8 cellular contexts compared by ENCODE assay signal in genomic region chr1:206357962-206358361, GRCh38.
A peak's percentile ranks its signal among the peaks of the same experiment; 100 is the strongest.
DNase-seq lines count a peak whose midpoint lies in the region; ATAC-seq, FAIRE-seq and TF ChIP-seq lines count a peak whose summit lies in the region.
"Not testable (repeated sequence)": the region's sequence is repeated elsewhere in the genome, so short reads cannot be mapped to it uniquely, and the experiment has no call there.

No MANE protein-coding gene starts in this region.

- not testable (repeated sequence) for H3K9ac ChIP-seq in astrocyte (ENCODE audit: low read length)

- H3K9me2 ChIP-seq in GM23338 (ENCODE audit: insufficient read depth): not testable (repeated sequence)

- TF ChIP-seq CTCF in GM23338 (conservative IDR thresholded peaks at IDR 0.05; ENCODE audit: low read depth in 2 of 2); WERI-Rb-1 (IDR thresholded peaks at IDR 0.05; ENCODE audit: low read depth, low read length); astrocyte (IDR thresholded peaks at IDR 0.05; ENCODE audit: insufficient read depth, low read depth, low read length): not testable (repeated sequence)

- H3K4me1 Mint-ChIP-seq in GM23338; astrocyte (ENCODE audit: low read depth, unreplicated experiment): not testable (repeated sequence)
- H3K4me1 Mint-ChIP-seq in activated T-cell treated with anti-CD3 and anti-CD28 coated beads, Interleukin-2, amount 50 U/mL, for 24 hours (ENCODE audit: low read depth): peaks cover 15% of the 10 kb centered on the region
- peaks cover 16% of the 10 kb centered on the region for H3K4me1 Mint-ChIP-seq in stimulated activated memory B cell treated with anti-CD40 and anti-IgM and Interleukin-4, amounts not matched to agents 10 μg/mL and 1 μg/mL and 100 μg/mL, for 72 hours

- not testable (repeated sequence) for H3K36me3 Mint-ChIP-seq in GM23338 (ENCODE audit: low read depth); activated T-cell treated with anti-CD3 and anti-CD28 coated beads, Interleukin-2, amount 50 U/mL, for 24 hours (ENCODE audit: low read depth); astrocyte (ENCODE audit: low read depth, unreplicated experiment); stimulated activated memory B cell treated with anti-CD40 and anti-IgM and Interleukin-4, amounts not matched to agents 10 μg/mL and 1 μg/mL and 100 μg/mL, for 72 hours

- not testable (repeated sequence) for H2AFZ ChIP-seq in GM23338; astrocyte (ENCODE audit: low read depth, low read length)

- H3K79me2 ChIP-seq in GM23338 (replicated peaks; ENCODE audit: insufficient read depth); astrocyte (ENCODE audit: insufficient read depth, low read length): not testable (repeated sequence)

- not testable (repeated sequence) for H3K36me3 ChIP-seq in GM23338 (ENCODE audit: insufficient read depth); WERI-Rb-1; astrocyte (ENCODE audit: insufficient read depth, low read length)

- not testable (repeated sequence) for H4K20me1 ChIP-seq in GM23338 (replicated peaks; ENCODE audit: insufficient read depth); astrocyte (ENCODE audit: insufficient read depth, low read length)

- H3F3A ChIP-seq in GM23338 (replicated peaks; ENCODE audit: low read depth): not testable (repeated sequence)

- peak; percentile 29 for FAIRE-seq in astrocyte (lab: Jason Lieb, UNC)

- not testable (repeated sequence) for DNase-seq in GM23338 (ENCODE audit: low spot score); astrocyte (ENCODE audit: low read depth)
- DNase-seq in WERI-Rb-1: peak; percentile 39
- peak; percentile 38 for DNase-seq in activated T-cell treated with anti-CD3 and anti-CD28 coated beads, Interleukin-2, amount 50 U/mL, for 24 hours
- peak; percentile 28 to 52 (median 33) for DNase-seq in stimulated activated CD4-positive, alpha-beta T cell treated with anti-CD3 and anti-CD28 coated beads, Interleukin-12 subunit alpha, Interleukin-12 subunit beta, amount 100 ng/mL, for 48 hours (ENCODE audit: low read depth in 2 of 3, low spot score in 1 of 3)

- peak; percentile 55 for ATAC-seq in GM18520 (IDR thresholded peaks at IDR 0.05; ENCODE audit: unreplicated experiment)
- ATAC-seq in GM23338: peak; percentile 75
- ATAC-seq in HG03342 (IDR thresholded peaks at IDR 0.05; ENCODE audit: unreplicated experiment): peak; percentile 59
- ATAC-seq in stimulated activated memory B cell treated with anti-CD40 and anti-IgM and Interleukin-4, amounts not matched to agents 10 μg/mL and 1 μg/mL and 100 μg/mL, for 72 hours: peak; percentile 86

- not testable (repeated sequence) for H3K4me3 ChIP-seq in GM23338; WERI-Rb-1 (ENCODE audit: low read depth, low read length); astrocyte (ENCODE audit: insufficient read depth, low read depth, low read length)

- not testable (repeated sequence) for H3K27ac ChIP-seq in GM23338 (ENCODE audit: low read depth); WERI-Rb-1; astrocyte (ENCODE audit: low read depth, low read length)

- H3K27me3 ChIP-seq in GM23338 (ENCODE audit: insufficient read depth); WERI-Rb-1 (ENCODE audit: insufficient read depth, low read depth, severe bottlenecking); astrocyte (ENCODE audit: insufficient read depth, low read length): not testable (repeated sequence)

- not testable (repeated sequence) for H3K9me3 ChIP-seq in WERI-Rb-1 (ENCODE audit: severe bottlenecking); astrocyte (ENCODE audit: insufficient read depth, low read depth, low read length)

- not testable (repeated sequence) for H3K4me1 ChIP-seq in GM23338 (ENCODE audit: insufficient read depth); astrocyte (ENCODE audit: insufficient read depth, low read length)

- H3K4me2 ChIP-seq in GM23338; astrocyte (ENCODE audit: low read length): not testable (repeated sequence)

- H3K9me3 Mint-ChIP-seq in GM23338; activated T-cell treated with anti-CD3 and anti-CD28 coated beads, Interleukin-2, amount 50 U/mL, for 24 hours; astrocyte (ENCODE audit: unreplicated experiment); stimulated activated memory B cell treated with anti-CD40 and anti-IgM and Interleukin-4, amounts not matched to agents 10 μg/mL and 1 μg/mL and 100 μg/mL, for 72 hours: not testable (repeated sequence)

- H3K27me3 Mint-ChIP-seq in GM23338 (ENCODE audit: insufficient read depth, low read depth, poor library complexity); activated T-cell treated with anti-CD3 and anti-CD28 coated beads, Interleukin-2, amount 50 U/mL, for 24 hours; astrocyte (ENCODE audit: low read depth, unreplicated experiment); stimulated activated memory B cell treated with anti-CD40 and anti-IgM and Interleukin-4, amounts not matched to agents 10 μg/mL and 1 μg/mL and 100 μg/mL, for 72 hours: not testable (repeated sequence)

- H3K4me3 Mint-ChIP-seq in GM23338; activated T-cell treated with anti-CD3 and anti-CD28 coated beads, Interleukin-2, amount 50 U/mL, for 24 hours; astrocyte (ENCODE audit: unreplicated experiment); stimulated activated memory B cell treated with anti-CD40 and anti-IgM and Interleukin-4, amounts not matched to agents 10 μg/mL and 1 μg/mL and 100 μg/mL, for 72 hours: not testable (repeated sequence)

- H3K27ac Mint-ChIP-seq in GM23338: not testable (repeated sequence)
- peak overlapping the region; percentile 83 for H3K27ac Mint-ChIP-seq in activated T-cell treated with anti-CD3 and anti-CD28 coated beads, Interleukin-2, amount 50 U/mL, for 24 hours
- peak overlapping the region; percentile 88 for H3K27ac Mint-ChIP-seq in astrocyte (ENCODE audit: unreplicated experiment)
- H3K27ac Mint-ChIP-seq in stimulated activated memory B cell treated with anti-CD40 and anti-IgM and Interleukin-4, amounts not matched to agents 10 μg/mL and 1 μg/mL and 100 μg/mL, for 72 hours: peak overlapping the region; percentile 71
